Comparison of ENCODE assay signal across 3 cellular contexts in the genomic region with DNA sequence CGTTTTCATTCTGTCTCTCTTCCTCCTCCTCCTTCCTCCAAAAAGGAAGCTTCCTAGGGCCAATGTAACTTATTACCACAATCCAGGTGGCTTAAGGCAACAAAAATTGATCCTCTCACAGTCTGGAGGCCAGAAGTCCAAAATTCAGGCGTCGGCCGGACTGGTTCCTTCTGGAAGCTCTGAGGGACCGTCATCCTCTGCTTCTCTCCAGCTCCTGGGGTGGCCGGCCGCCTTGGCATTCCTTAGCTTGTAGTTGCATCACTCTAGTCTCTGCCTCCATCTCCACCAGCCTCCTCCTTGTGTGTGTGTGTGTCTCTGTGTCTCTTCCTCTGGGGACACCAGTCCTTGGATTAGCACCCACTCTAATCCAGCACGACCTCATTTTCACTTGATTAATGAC.
"Had no signal": no experiment of that assay in that cellular context is flagged by ENCODE, and none has a peak within 500 bp of the region (broad histone marks: within the 10 kb centered on the region; RNA-seq: fewer than 3 reads in every experiment).

No MANE protein-coding gene starts in this region.

- ATAC-seq: GM12878 had no signal

- H3K4me3 ChIP-seq: GM12878 had no signal

- DNase-seq: GDM1, GF-D8 had no signal
